ENCODE assay signal across 7 cellular contexts in the genomic region with DNA sequence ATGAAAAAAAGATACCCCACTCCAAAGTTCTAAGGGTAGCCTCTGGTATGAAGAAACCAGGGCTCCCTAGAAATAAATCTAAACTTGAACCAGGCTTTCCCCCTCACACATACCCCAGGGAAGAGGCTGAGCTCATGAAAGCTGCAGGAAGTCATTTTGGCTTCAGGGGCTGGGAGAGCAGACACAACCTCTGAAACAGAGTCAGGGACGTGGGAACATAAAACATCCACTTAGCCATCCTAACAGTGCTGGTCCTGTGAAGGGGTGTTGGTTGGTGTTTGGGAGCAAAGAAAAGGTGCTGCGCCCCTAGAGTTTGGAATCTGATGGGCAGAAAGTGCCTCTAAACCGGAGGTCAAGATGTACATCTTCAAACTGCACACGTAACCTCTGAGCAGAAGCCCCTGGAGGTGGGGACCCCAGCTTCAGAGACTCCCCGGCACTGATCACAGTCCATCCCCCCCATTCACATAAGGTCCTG.
DNase-seq lines count a peak whose midpoint lies in the region; ATAC-seq and TF ChIP-seq lines count a peak whose summit lies in the region.

No MANE protein-coding gene starts in this region.

- H3K4me1 Mint-ChIP-seq in stimulated activated memory B cell treated with anti-CD40 and anti-IgM and Interleukin-4, amounts not matched to agents 10 μg/mL and 1 μg/mL and 100 μg/mL, for 72 hours, result peaks cover 35% of the 10 kb centered on the region

- peak overlapping the region; percentile 63; the same call in 1 of the 2 replicates for H3K27ac ChIP-seq in HEK293 (ENCODE audit: extremely low read depth, low read depth, low read length)
- H3K27ac ChIP-seq in VCaP, result peak overlapping the region; percentile 83

- H3K36me3 ChIP-seq in HEK293 (ENCODE audit: control insufficient read depth in 2 of 2, insufficient read depth in 1 of 2, low read length in 2 of 2), result peaks cover 0 to 6% of the 10 kb centered on the region in 2 experiments; a peak in 2 of 3 replicates

- peak; percentile 14 for DNase-seq in fibroblast of mammary gland (ENCODE audit: low read depth)
- no peak for DNase-seq in NCI-H2081 treated with DMSO at 0.1 percent for 48 hours (lab: John Stamatoyannopoulos, UW)
- no peak for DNase-seq in NCI-H2029 treated with DMSO at 0.1 percent for 48 hours (lab: John Stamatoyannopoulos, UW)

- H3K4me3 ChIP-seq in HEK293 (ENCODE audit: low read depth, low read length) (no peak overlapping the region), fibroblast of mammary gland (ENCODE audit: control insufficient read depth, low read depth, low read length) (no peak overlapping the region)

- no peak overlapping the region for H3K4me3 Mint-ChIP-seq in stimulated activated memory B cell treated with anti-CD40 and anti-IgM and Interleukin-4, amounts not matched to agents 10 μg/mL and 1 μg/mL and 100 μg/mL, for 72 hours

- peaks cover 24% of the 10 kb centered on the region for H3K27me3 Mint-ChIP-seq in stimulated activated memory B cell treated with anti-CD40 and anti-IgM and Interleukin-4, amounts not matched to agents 10 μg/mL and 1 μg/mL and 100 μg/mL, for 72 hours

- H3K9me3 Mint-ChIP-seq in stimulated activated memory B cell treated with anti-CD40 and anti-IgM and Interleukin-4, amounts not matched to agents 10 μg/mL and 1 μg/mL and 100 μg/mL, for 72 hours, result no peaks in the 10 kb centered on the region

- ATAC-seq in stimulated activated memory B cell treated with anti-CD40 and anti-IgM and Interleukin-4, amounts not matched to agents 10 μg/mL and 1 μg/mL and 100 μg/mL, for 72 hours, result no peak
- ATAC-seq in HG03139 (IDR thresholded peaks at IDR 0.05; ENCODE audit: unreplicated experiment), result no peak

- peaks cover 5% of the 10 kb centered on the region for H3K36me3 Mint-ChIP-seq in stimulated activated memory B cell treated with anti-CD40 and anti-IgM and Interleukin-4, amounts not matched to agents 10 μg/mL and 1 μg/mL and 100 μg/mL, for 72 hours

- peak overlapping the region; percentile 51 for H3K27ac Mint-ChIP-seq in stimulated activated memory B cell treated with anti-CD40 and anti-IgM and Interleukin-4, amounts not matched to agents 10 μg/mL and 1 μg/mL and 100 μg/mL, for 72 hours

- POLR2A ChIA-PET in HEK293 (lab: Yijun Ruan, JAX), result interaction anchor here (0.6 to 4.1 kb wide), 10 partner anchors 16 to 948 kb away, joined by 3 to 14 read pairs (median 4); a partner anchor contains a TSS

- H3K4me1 ChIP-seq in HEK293 (ENCODE audit: control insufficient read depth, insufficient read depth, low read length), result peaks cover 20% of the 10 kb centered on the region

- TF ChIP-seq CTCF in HEK293 (tag by site-specific recombination; IDR thresholded peaks at IDR 0.05) (no peak), VCaP (conservative IDR thresholded peaks at IDR 0.05) (no peak), fibroblast of mammary gland (conservative IDR thresholded peaks at IDR 0.05; ENCODE audit: control insufficient read depth, insufficient read depth, low read depth, low read length) (no peak)

- CTCF ChIA-PET in HEK293 (lab: Yijun Ruan, JAX), result interaction anchor here (0.5 to 1.9 kb wide), 6 partner anchors 9 to 129 kb away, joined by 3 to 10 read pairs (median 4); a partner anchor contains a TSS

- no peaks in the 10 kb centered on the region for H3K9me3 ChIP-seq in HEK293 (ENCODE audit: control insufficient read depth, insufficient read depth, low read depth, low read length)

TF ChIP-seq in HEK293, 187 proteins besides CTCF, POLR2A, EP300 and RAD21:
- no peak for TF ChIP-seq ZNF654 (tag by site-specific recombination; IDR thresholded peaks at IDR 0.05; ENCODE audit: low read depth)
